ENCODE assay signal across 13 cellular contexts in the genomic region with DNA sequence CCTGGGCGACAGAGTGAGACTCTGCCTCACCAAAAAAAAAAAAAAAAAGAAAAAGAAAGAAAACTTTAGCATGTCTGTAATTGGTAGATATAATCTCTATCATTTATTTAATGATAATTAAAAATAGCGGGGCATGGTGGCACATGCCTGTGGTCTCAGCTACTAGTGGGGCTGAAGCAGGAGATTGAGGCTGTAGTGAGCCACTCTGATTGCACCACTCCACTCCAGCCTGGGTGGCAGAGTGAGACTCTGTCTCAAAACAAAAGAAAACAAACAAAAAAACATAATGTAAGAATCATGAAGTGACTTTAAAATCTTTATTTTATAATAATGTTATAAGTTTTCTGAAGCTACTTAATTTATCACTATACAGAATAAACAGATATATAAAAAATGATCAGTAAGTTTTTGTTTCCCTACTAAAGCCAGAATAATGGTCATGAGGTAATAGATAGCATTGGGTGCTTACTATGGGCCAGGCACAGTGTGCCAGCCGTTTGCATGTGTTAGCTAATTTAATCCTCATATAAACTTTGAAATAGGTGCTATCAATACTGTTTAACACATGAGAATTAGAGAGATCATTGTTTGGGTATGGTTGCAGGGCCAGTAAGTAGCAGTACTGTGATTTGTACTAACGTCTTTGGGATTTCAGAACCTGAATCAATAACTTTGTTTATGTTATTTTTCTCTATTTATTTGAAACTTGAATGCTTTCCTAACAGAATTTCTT. TPM values are rescaled to one million over a fixed set of nuclear protein-coding genes. Genes with fewer than 3 reads are reported as not detected.
DNase-seq lines count a peak whose midpoint lies in the region; TF ChIP-seq lines count a peak whose summit lies in the region.
"Had no signal": no experiment of that assay in that cellular context is flagged by ENCODE, and none has a peak within 500 bp of the region (broad histone marks: within the 10 kb centered on the region; RNA-seq: fewer than 3 reads in every experiment).

No MANE protein-coding gene starts in this region.

- H3K79me2 ChIP-seq in Loucy (ENCODE audit: insufficient read depth, low read length) = peaks cover 98% of the 10 kb centered on the region

- H3K36me3 ChIP-seq in A673 (ENCODE audit: insufficient read depth, low read length, poor library complexity, severe bottlenecking) (no peaks in the 10 kb centered on the region), Loucy (ENCODE audit: insufficient read depth, low read length) (no peaks in the 10 kb centered on the region; the same call in 1 of the 2 replicates), rectal smooth muscle tissue (ENCODE audit: control insufficient read depth, insufficient read depth, low read length) (no peaks in the 10 kb centered on the region)

- H3K9me3 Mint-ChIP-seq in activated T-cell treated with anti-CD3 and anti-CD28 coated beads, Interleukin-2, amount 50 U/mL, for 24 hours = no peaks in the 10 kb centered on the region
- H3K9me3 Mint-ChIP-seq: endodermal cell; naive thymus-derived CD8-positive, alpha-beta T cell had no signal

- POLR2A ChIA-PET in A673 (lab: Charles Lee; ENCODE audit: low non-redundant PET) = interaction anchor here (0.6 kb wide), 1 partner anchor 67 kb away, joined by 3 read pairs; no protein-coding TSS in a partner anchor

- H4K20me1 ChIP-seq in Loucy (ENCODE audit: insufficient read depth, low read length, poor library complexity, severe bottlenecking) = peaks cover 3% of the 10 kb centered on the region

- no peak for TF ChIP-seq CTCF in A673 (conservative IDR thresholded peaks at IDR 0.05; ENCODE audit: low read depth, low read length)
- no peak for TF ChIP-seq CTCF in Loucy (conservative IDR thresholded peaks at IDR 0.05; ENCODE audit: low read length)

- no peak overlapping the region for H2AFZ ChIP-seq in Loucy (ENCODE audit: low read length)

- H3K9me3 ChIP-seq in A673 (ENCODE audit: low read depth, low read length, poor library complexity, severe bottlenecking) (no peaks in the 10 kb centered on the region), Loucy (ENCODE audit: insufficient read depth, low read depth, low read length) (no peaks in the 10 kb centered on the region)

- H3K9me2 ChIP-seq in Loucy (replicated peaks; ENCODE audit: low read depth, low read length) = no peaks in the 10 kb centered on the region

- H3K27me3 Mint-ChIP-seq in activated T-cell treated with anti-CD3 and anti-CD28 coated beads, Interleukin-2, amount 50 U/mL, for 24 hours = no peaks in the 10 kb centered on the region

- peaks cover 5% of the 10 kb centered on the region for H3K4me1 Mint-ChIP-seq in activated T-cell treated with anti-CD3 and anti-CD28 coated beads, Interleukin-2, amount 50 U/mL, for 24 hours (ENCODE audit: low read depth)

- H3K4me1 ChIP-seq in A673 (ENCODE audit: insufficient read depth, low read length, poor library complexity, severe bottlenecking) (peaks cover 56% of the 10 kb centered on the region), Loucy (ENCODE audit: insufficient read depth, low read length, poor library complexity, severe bottlenecking) (peaks cover 62% of the 10 kb centered on the region), rectal smooth muscle tissue (ENCODE audit: control insufficient read depth, insufficient read depth, low read length) (peaks cover 26% of the 10 kb centered on the region)

- H3K27ac ChIP-seq in A673 (ENCODE audit: low read depth, low read length, poor library complexity, severe bottlenecking) = peak overlapping the region; percentile 97
- H3K27ac ChIP-seq in epithelial cell of prostate = peak overlapping the region; percentile 83
- peak overlapping the region; percentile 94 for H3K27ac ChIP-seq in rectal smooth muscle tissue (ENCODE audit: low read depth, low read length)

- no peaks in the 10 kb centered on the region for H3K27me3 ChIP-seq in A673 (replicated peaks; ENCODE audit: insufficient read depth, low read depth, low read length, poor library complexity)
- no peaks in the 10 kb centered on the region for H3K27me3 ChIP-seq in Loucy (ENCODE audit: insufficient read depth, low read length, poor library complexity, severe bottlenecking)
- H3K27me3 ChIP-seq in rectal smooth muscle tissue (ENCODE audit: control insufficient read depth, insufficient read depth, low read length) = no peaks in the 10 kb centered on the region

- no peak overlapping the region for H3K4me3 Mint-ChIP-seq in activated T-cell treated with anti-CD3 and anti-CD28 coated beads, Interleukin-2, amount 50 U/mL, for 24 hours
- H3K4me3 Mint-ChIP-seq: endodermal cell; naive thymus-derived CD8-positive, alpha-beta T cell had no signal

- H3K36me3 Mint-ChIP-seq in activated T-cell treated with anti-CD3 and anti-CD28 coated beads, Interleukin-2, amount 50 U/mL, for 24 hours (ENCODE audit: low read depth) = no peaks in the 10 kb centered on the region
- H3K36me3 Mint-ChIP-seq: naive thymus-derived CD8-positive, alpha-beta T cell had no signal

- CTCF ChIA-PET in A673 (lab: Charles Lee) = interaction anchor here (0.5 kb wide), 1 partner anchor 96 kb away, joined by 3 read pairs; no protein-coding TSS in a partner anchor

- peaks cover 9% of the 10 kb centered on the region; the same call in 1 of the 2 replicates for H3F3A ChIP-seq in Loucy (ENCODE audit: low read depth)

- intact Hi-C loops in A673 (cut with micrococcal nuclease; ENCODE audit: unreplicated experiment) = no loop called here

- H3K4me3 ChIP-seq in A673 (ENCODE audit: low read depth, low read length, poor library complexity, severe bottlenecking) (no peak overlapping the region), Loucy (ENCODE audit: low read length, poor library complexity, severe bottlenecking) (peak overlapping the region; percentile 62), rectal smooth muscle tissue (ENCODE audit: low read length) (no peak overlapping the region)

- BruUV-seq in A673 (replicated peaks; lab: Mats Ljungman, UMichigan) = no TSS peak

- H3K9ac ChIP-seq in Loucy (ENCODE audit: low read depth, low read length, poor library complexity, severe bottlenecking) = peak overlapping the region; percentile 61
- H3K9ac ChIP-seq in rectal smooth muscle tissue (ENCODE audit: low read length) = no peak overlapping the region

- H3K4me2 ChIP-seq in Loucy (ENCODE audit: low read depth, low read length, poor library complexity, severe bottlenecking) = peak overlapping the region; percentile 67

- H3K27ac Mint-ChIP-seq in activated T-cell treated with anti-CD3 and anti-CD28 coated beads, Interleukin-2, amount 50 U/mL, for 24 hours = no peak overlapping the region
- H3K27ac Mint-ChIP-seq: endodermal cell; naive thymus-derived CD8-positive, alpha-beta T cell had no signal

- DNase-seq in A673 (ENCODE audit: low spot score) (no peak), epithelial cell of prostate (ENCODE audit: low read depth, low spot score) (no peak), 8988T (no peak), NCI-H748 treated with DMSO at 0.1 percent for 48 hours (lab: John Stamatoyannopoulos, UW) (no peak), nucleus accumbens (lab: John Stamatoyannopoulos, UW) (no peak)
- DNase-seq in activated T-cell treated with anti-CD3 and anti-CD28 coated beads, Interleukin-2, amount 50 U/mL, for 24 hours = no peak
- DNase-seq: endodermal cell; naive thymus-derived CD8-positive, alpha-beta T cell; NCI-H146; stimulated activated CD4-positive, alpha-beta T cell treated with anti-CD3 and anti-CD28 coated beads, Interleukin-15, amount 100 ng/mL, for 24 hours; stimulated activated naive CD4-positive, alpha-beta T cell treated with Interleukin-2 at 50 U/mL for 16 hours had no signal

RNA-seq across cellular contexts. Expression of gene CLIC4, which starts 23.8 kb away (rescaled TPM):
- 207 and 209 TPM in 2 replicates for total RNA-seq in A673 (2021)
